Comparison of ENCODE assay signal across 13 cellular contexts in genomic region chr5:72921103-72921502, GRCh38. TPM values are rescaled to one million over a fixed set of nuclear protein-coding genes. Genes with fewer than 3 reads are reported as not detected.
A peak's percentile ranks its signal among the peaks of the same experiment; 100 is the strongest.
DNase-seq lines count a peak whose midpoint lies in the region; ATAC-seq and TF ChIP-seq lines count a peak whose summit lies in the region.
"Had no signal": no experiment of that assay in that cellular context is flagged by ENCODE, and none has a peak within 500 bp of the region (broad histone marks: within the 10 kb centered on the region; RNA-seq: fewer than 3 reads in every experiment).

No MANE protein-coding gene starts in this region.

- peak; percentile 27 for DNase-seq in NCI-H146 (lab: John Stamatoyannopoulos, UW)
- DNase-seq in NCI-H146 treated with DMSO at 0.1 percent for 48 hours (lab: John Stamatoyannopoulos, UW; ENCODE audit: unreplicated experiment) = no peak
- no peak for DNase-seq in RWPE2 (ENCODE audit: low spot score)
- DNase-seq in left lung = no peak
- no peak for DNase-seq in dorsolateral prefrontal cortex
- no peak for DNase-seq in head of caudate nucleus
- DNase-seq in NCI-H2227 treated with DMSO at 0.1 percent for 48 hours (lab: John Stamatoyannopoulos, UW) = no peak
- DNase-seq: 8988T, NCI-H1048, NCI-H1930, NCI-H526 treated with DMSO at 0.1 percent for 48 hours had no signal

- intact Hi-C loops in left lung (cut with DNase I) = no loop called here
- intact Hi-C loops in dorsolateral prefrontal cortex (cut with DNase I) = no loop called here
- intact Hi-C loops in head of caudate nucleus (cut with DNase I) = no loop called here

- ATAC-seq in RWPE2 (ENCODE audit: low read depth) (peak; percentile 7; the same call in 2 of the 3 replicates), left lung (peak; percentile 59)

- no peaks in the 10 kb centered on the region for H3K4me1 ChIP-seq in HEK293 (ENCODE audit: control insufficient read depth, insufficient read depth, low read length)
- H3K4me1 ChIP-seq in RWPE2 (ENCODE audit: insufficient read depth, poor library complexity, severe bottlenecking) = no peaks in the 10 kb centered on the region
- peaks cover 0 to 15% of the 10 kb centered on the region in 2 donors for H3K4me1 ChIP-seq in left lung

- H3K27me3 ChIP-seq in RWPE2 (ENCODE audit: insufficient read depth, poor library complexity, severe bottlenecking) = no peaks in the 10 kb centered on the region
- no peaks in the 10 kb centered on the region for H3K27me3 ChIP-seq in left lung
- H3K27me3 ChIP-seq in dorsolateral prefrontal cortex = no peaks in the 10 kb centered on the region
- H3K27me3 ChIP-seq: BLaER1 treated with 17β-estradiol and CSF1 and Interleukin-3, amounts not matched to agents 10 nM and 100 nM had no signal

- H3K4me3 ChIP-seq in HEK293 (ENCODE audit: low read depth, low read length) (no peak overlapping the region), RWPE2 (ENCODE audit: severe bottlenecking) (no peak overlapping the region), left lung (no peak overlapping the region), dorsolateral prefrontal cortex (no peak overlapping the region)
- H3K4me3 ChIP-seq: BLaER1 treated with 17β-estradiol and CSF1 and Interleukin-3, amounts not matched to agents 10 nM and 100 nM had no signal

- no peak for TF ChIP-seq CTCF in HEK293 (tag by site-specific recombination; IDR thresholded peaks at IDR 0.05)
- no peak for TF ChIP-seq CTCF in RWPE2 (IDR thresholded peaks at IDR 0.05; ENCODE audit: poor library complexity, severe bottlenecking)
- no peak for TF ChIP-seq CTCF in left lung (IDR thresholded peaks at IDR 0.05)
- no peak for TF ChIP-seq CTCF in dorsolateral prefrontal cortex (IDR thresholded peaks at IDR 0.05 in 54 of 56, conservative IDR thresholded peaks at IDR 0.05 in 2 of 56; ENCODE audit: low read depth in 1 of 56, partially characterized antibody in 56 of 56)

- no peaks in the 10 kb centered on the region for H3K9me3 ChIP-seq in HEK293 (ENCODE audit: control insufficient read depth, insufficient read depth, low read depth, low read length)
- H3K9me3 ChIP-seq in RWPE2 (ENCODE audit: severe bottlenecking) = no peaks in the 10 kb centered on the region
- peaks cover 0 to 5% of the 10 kb centered on the region in 2 donors for H3K9me3 ChIP-seq in left lung

- no peak overlapping the region for H3K27ac ChIP-seq in HEK293 (ENCODE audit: extremely low read depth, low read depth, low read length)
- H3K27ac ChIP-seq in RWPE2 (ENCODE audit: poor library complexity, severe bottlenecking) = no peak overlapping the region
- H3K27ac ChIP-seq in left lung = no peak overlapping the region
- H3K27ac ChIP-seq in dorsolateral prefrontal cortex = no peak overlapping the region

- CTCF ChIA-PET in HEK293 (lab: Yijun Ruan, JAX) = interaction anchor here (0.7 to 1.4 kb wide), 2 partner anchors 35 to 163 kb away, joined by 3 to 4 read pairs; no protein-coding TSS in a partner anchor

- H3K36me3 ChIP-seq in HEK293 (ENCODE audit: control insufficient read depth in 2 of 2, insufficient read depth in 1 of 2, low read length in 2 of 2) (no peaks in the 10 kb centered on the region; a peak in 1 of 3 replicates), RWPE2 (ENCODE audit: low read depth) (no peaks in the 10 kb centered on the region), left lung (no peaks in the 10 kb centered on the region)

- POLR2A ChIA-PET in HEK293 (lab: Yijun Ruan, JAX) = interaction anchor here (1.5 kb wide), 1 partner anchor 527 kb away, joined by 5 read pairs; the partner anchor contains the start of gene FOXD1

TF ChIP-seq in HEK293, 187 proteins besides CTCF, POLR2A, EP300 and RAD21:
- TF ChIP-seq ZFP37 (tag by site-specific recombination; IDR thresholded peaks at IDR 0.05) (no peak), ZNF335 (tag by site-specific recombination; conservative IDR thresholded peaks at IDR 0.05) (peak; percentile 64), REST (tag by site-specific recombination; IDR thresholded peaks at IDR 0.05) (no peak), PRDM1 (tag by site-specific recombination; IDR thresholded peaks at IDR 0.05) (no peak), ZNF157 (tag by site-specific recombination; IDR thresholded peaks at IDR 0.05) (no peak), ZNF433 (tag by site-specific recombination; IDR thresholded peaks at IDR 0.05; ENCODE audit: low read depth) (no peak), ZNF664 (tag by site-specific recombination; IDR thresholded peaks at IDR 0.05) (peak; percentile 82; the same call in 1 of the 2 replicates), ZNF645 (tag by site-specific recombination; IDR thresholded peaks at IDR 0.05) (no peak), MEIS1 (CRISPR knock-in tag; IDR thresholded peaks at IDR 0.05; ENCODE audit: borderline replicate concordance) (no peak), ZNF184 (tag by site-specific recombination; IDR thresholded peaks at IDR 0.05) (no peak), ZNF791 (tag by site-specific recombination; IDR thresholded peaks at IDR 0.05) (no peak), ZNF707 (tag by site-specific recombination; IDR thresholded peaks at IDR 0.05) (no peak)
TF ChIP-seq in HEK293: peak in this region for 2.

RNA-seq across cellular contexts. Expression of gene FCHO2, which starts 34.7 kb away (rescaled TPM):
- total RNA-seq in left lung = 10 to 100 TPM; 57.9 to 71.1 TPM
- total RNA-seq in dorsolateral prefrontal cortex = 10 to 100 TPM; 22.7 to 54.5 (median 35.3) TPM
